15 cellular contexts compared by ENCODE assay signal in the genomic region with DNA sequence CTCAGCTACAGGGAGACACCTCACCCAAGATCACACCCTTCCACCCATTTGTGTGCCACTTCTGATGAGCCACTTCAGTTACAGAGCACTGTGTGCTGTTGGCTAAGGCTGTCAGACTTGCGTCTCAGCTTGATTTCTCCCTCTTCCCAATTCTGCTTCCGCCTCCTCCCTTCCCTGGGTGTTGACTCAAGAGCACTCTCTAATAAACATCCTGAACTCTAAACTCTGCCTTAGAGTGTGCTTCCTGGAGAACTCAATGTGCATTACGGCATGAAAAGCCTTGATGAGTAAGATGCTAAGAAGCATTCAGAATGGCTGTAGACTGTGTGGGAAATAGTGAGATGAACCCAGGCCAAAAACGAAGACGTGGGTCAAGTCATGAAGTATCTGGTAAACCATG. TPM values are rescaled to one million over a fixed set of nuclear protein-coding genes. Genes with fewer than 3 reads are reported as not detected.
DNase-seq lines count a peak whose midpoint lies in the region; TF ChIP-seq lines count a peak whose summit lies in the region.
"Had no signal": no experiment of that assay in that cellular context is flagged by ENCODE, and none has a peak within 500 bp of the region (broad histone marks: within the 10 kb centered on the region; RNA-seq: fewer than 3 reads in every experiment).

No MANE protein-coding gene starts in this region.

- TF ChIP-seq CTCF in fibroblast of mammary gland (conservative IDR thresholded peaks at IDR 0.05; ENCODE audit: control insufficient read depth, insufficient read depth, low read depth, low read length) (no peak), parathyroid adenoma (IDR thresholded peaks at IDR 0.05) (no peak)

- no peak overlapping the region for H3K4me2 ChIP-seq in parathyroid adenoma (ENCODE audit: low read length)

- peak overlapping the region; percentile 44 for H3K27ac ChIP-seq in parathyroid adenoma
- H3K27ac ChIP-seq: thoracic aorta had no signal

- H3K4me3 ChIP-seq in fibroblast of mammary gland (ENCODE audit: control insufficient read depth, low read depth, low read length), result no peak overlapping the region
- no peak overlapping the region for H3K4me3 ChIP-seq in parathyroid adenoma (ENCODE audit: low read depth, low read length)
- H3K4me3 ChIP-seq: dorsolateral prefrontal cortex, thoracic aorta had no signal

- no peaks in the 10 kb centered on the region for H3K36me3 ChIP-seq in parathyroid adenoma (ENCODE audit: control insufficient read depth, insufficient read depth, low read length)
- H3K36me3 ChIP-seq: thoracic aorta had no signal

- no peaks in the 10 kb centered on the region for H3K79me2 ChIP-seq in parathyroid adenoma

- no peaks in the 10 kb centered on the region for H3K9me3 ChIP-seq in parathyroid adenoma (ENCODE audit: control insufficient read depth, low read length)
- H3K9me3 ChIP-seq: Caco-2, thoracic aorta had no signal

- H3K4me1 ChIP-seq in parathyroid adenoma, result no peaks in the 10 kb centered on the region
- H3K4me1 ChIP-seq: Caco-2 had no signal

- peak; percentile 54 for DNase-seq in M059J (ENCODE audit: low read depth)
- DNase-seq in UCSD-AML1 (lab: John Stamatoyannopoulos, UW; ENCODE audit: unreplicated experiment), result peak; percentile 19
- DNase-seq in fibroblast of mammary gland (ENCODE audit: low read depth), result peak; percentile 65
- DNase-seq in globus pallidus (ENCODE audit: low spot score), result no peak
- no peak for DNase-seq in NK-92 treated with Interleukin-12 subunit alpha and Interleukin-12 subunit beta, amount 100 ng/mL, for 24 hours (lab: John Stamatoyannopoulos, UW)
- DNase-seq in amygdala (lab: John Stamatoyannopoulos, UW), result no peak
- DNase-seq: activated B cell treated with CpG ODN at 0.5 μM for 24 hours, activated gamma-delta T cell, Caco-2, dorsolateral prefrontal cortex, glutamatergic neuron, NCI-H1092 treated with DMSO at 0.1 percent for 48 hours, NCI-H82 had no signal

- H2AFZ ChIP-seq in parathyroid adenoma, result no peak overlapping the region

- H3K9ac ChIP-seq in parathyroid adenoma, result no peak overlapping the region

- no peaks in the 10 kb centered on the region for H3K27me3 ChIP-seq in parathyroid adenoma (ENCODE audit: control insufficient read depth, insufficient read depth, low read length)

RNA-seq across cellular contexts. Expression of a gene that starts 54.9 kb away (rescaled TPM):
- 6.8 and 6.9 TPM in 2 replicates for total RNA-seq in M059J (2014; rRNA removed; shearing (Covaris generic))
- total RNA-seq: Caco-2 had no signal

Comparison
In these comparisons a context has a peak if more than half of its experiments do, and no peak if none do; other contexts are left out.
1. DNase-seq: peak in M059J (single experiment), UCSD-AML1 (single experiment) and fibroblast of mammary gland (single experiment); none in globus pallidus (single experiment), NK-92 treated with Interleukin-12 subunit alpha and Interleukin-12 subunit beta, amount 100 ng/mL, for 24 hours (single experiment) and amygdala (0 of 56).